Comparison of ENCODE assay signal across 1 cellular context in genomic region chr10:131899695-131900349, GRCh38.
TF ChIP-seq lines count a peak whose summit lies in the region.

No MANE protein-coding gene starts in this region.

TF ChIP-seq in GM23338, 12 proteins besides CTCF, POLR2A, EP300 and RAD21 (continued from another document):
- TF ChIP-seq ZNF462 (CRISPR knock-in tag; IDR thresholded peaks at IDR 0.05), result no peak
- no peak for TF ChIP-seq POLR2AphosphoS5 (IDR thresholded peaks at IDR 0.05; ENCODE audit: low read depth)
